1 cellular context compared by ENCODE assay signal in the genomic region with DNA sequence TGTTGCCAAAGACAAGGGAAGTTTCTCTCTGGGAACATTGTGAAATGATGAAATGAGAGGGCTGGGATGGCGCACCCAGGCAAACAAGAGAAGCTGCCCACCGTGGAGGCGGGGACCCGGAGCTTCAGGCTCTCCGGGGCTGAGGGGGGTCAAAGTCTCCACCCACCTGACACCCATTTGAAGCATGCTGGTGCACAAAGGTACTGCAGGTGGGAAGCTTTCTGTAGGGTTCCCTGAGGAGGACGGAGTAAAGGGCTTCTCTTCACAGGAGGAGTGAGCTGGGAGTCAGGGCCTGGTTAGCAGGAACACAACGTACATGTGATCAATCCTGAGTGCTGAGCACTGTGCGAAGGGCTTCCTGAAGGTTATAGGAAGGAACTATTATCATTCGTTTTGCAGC.
TF ChIP-seq lines count a peak whose summit lies in the region.

No MANE protein-coding gene starts in this region.

TF ChIP-seq in SK-N-SH treated with all-trans-retinoic acid at 6 μM for 48 hours, 23 proteins besides CTCF, POLR2A, EP300 and RAD21 (continued from another document):
- TF ChIP-seq, protein P1, sequence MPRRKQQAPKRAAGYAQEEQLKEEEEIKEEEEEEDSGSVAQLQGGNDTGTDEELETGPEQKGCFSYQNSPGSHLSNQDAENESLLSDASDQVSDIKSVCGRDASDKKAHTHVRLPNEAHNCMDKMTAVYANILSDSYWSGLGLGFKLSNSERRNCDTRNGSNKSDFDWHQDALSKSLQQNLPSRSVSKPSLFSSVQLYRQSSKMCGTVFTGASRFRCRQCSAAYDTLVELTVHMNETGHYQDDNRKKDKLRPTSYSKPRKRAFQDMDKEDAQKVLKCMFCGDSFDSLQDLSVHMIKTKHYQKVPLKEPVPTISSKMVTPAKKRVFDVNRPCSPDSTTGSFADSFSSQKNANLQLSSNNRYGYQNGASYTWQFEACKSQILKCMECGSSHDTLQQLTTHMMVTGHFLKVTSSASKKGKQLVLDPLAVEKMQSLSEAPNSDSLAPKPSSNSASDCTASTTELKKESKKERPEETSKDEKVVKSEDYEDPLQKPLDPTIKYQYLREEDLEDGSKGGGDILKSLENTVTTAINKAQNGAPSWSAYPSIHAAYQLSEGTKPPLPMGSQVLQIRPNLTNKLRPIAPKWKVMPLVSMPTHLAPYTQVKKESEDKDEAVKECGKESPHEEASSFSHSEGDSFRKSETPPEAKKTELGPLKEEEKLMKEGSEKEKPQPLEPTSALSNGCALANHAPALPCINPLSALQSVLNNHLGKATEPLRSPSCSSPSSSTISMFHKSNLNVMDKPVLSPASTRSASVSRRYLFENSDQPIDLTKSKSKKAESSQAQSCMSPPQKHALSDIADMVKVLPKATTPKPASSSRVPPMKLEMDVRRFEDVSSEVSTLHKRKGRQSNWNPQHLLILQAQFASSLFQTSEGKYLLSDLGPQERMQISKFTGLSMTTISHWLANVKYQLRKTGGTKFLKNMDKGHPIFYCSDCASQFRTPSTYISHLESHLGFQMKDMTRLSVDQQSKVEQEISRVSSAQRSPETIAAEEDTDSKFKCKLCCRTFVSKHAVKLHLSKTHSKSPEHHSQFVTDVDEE (CRISPR knock-in tag; IDR thresholded peaks at IDR 0.05): no peak
- TF ChIP-seq, protein P2, sequence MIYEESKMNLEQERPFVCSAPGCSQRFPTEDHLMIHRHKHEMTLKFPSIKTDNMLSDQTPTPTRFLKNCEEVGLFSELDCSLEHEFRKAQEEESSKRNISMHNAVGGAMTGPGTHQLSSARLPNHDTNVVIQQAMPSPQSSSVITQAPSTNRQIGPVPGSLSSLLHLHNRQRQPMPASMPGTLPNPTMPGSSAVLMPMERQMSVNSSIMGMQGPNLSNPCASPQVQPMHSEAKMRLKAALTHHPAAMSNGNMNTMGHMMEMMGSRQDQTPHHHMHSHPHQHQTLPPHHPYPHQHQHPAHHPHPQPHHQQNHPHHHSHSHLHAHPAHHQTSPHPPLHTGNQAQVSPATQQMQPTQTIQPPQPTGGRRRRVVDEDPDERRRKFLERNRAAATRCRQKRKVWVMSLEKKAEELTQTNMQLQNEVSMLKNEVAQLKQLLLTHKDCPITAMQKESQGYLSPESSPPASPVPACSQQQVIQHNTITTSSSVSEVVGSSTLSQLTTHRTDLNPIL (CRISPR knock-in tag; IDR thresholded peaks at IDR 0.05; ENCODE audit: low read depth): no peak
- TF ChIP-seq, protein P3, sequence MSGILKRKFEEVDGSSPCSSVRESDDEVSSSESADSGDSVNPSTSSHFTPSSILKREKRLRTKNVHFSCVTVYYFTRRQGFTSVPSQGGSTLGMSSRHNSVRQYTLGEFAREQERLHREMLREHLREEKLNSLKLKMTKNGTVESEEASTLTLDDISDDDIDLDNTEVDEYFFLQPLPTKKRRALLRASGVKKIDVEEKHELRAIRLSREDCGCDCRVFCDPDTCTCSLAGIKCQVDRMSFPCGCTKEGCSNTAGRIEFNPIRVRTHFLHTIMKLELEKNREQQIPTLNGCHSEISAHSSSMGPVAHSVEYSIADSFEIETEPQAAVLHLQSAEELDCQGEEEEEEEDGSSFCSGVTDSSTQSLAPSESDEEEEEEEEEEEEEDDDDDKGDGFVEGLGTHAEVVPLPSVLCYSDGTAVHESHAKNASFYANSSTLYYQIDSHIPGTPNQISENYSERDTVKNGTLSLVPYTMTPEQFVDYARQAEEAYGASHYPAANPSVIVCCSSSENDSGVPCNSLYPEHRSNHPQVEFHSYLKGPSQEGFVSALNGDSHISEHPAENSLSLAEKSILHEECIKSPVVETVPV (CRISPR knock-in tag; IDR thresholded peaks at IDR 0.05): no peak
- TF ChIP-seq ZC3H10 (CRISPR knock-in tag; IDR thresholded peaks at IDR 0.05) (no peak), BACH2 (CRISPR knock-in tag; IDR thresholded peaks at IDR 0.05; ENCODE audit: borderline replicate concordance) (no peak)
